ENCODE assay signal across 8 cellular contexts in genomic region chr7:22855049-22855392, GRCh38. TPM values are rescaled to one million over a fixed set of nuclear protein-coding genes. Genes with fewer than 3 reads are reported as not detected.
DNase-seq lines count a peak whose midpoint lies in the region; ATAC-seq and TF ChIP-seq lines count a peak whose summit lies in the region.

No MANE protein-coding gene starts in this region.

- H3K4me1 ChIP-seq in BLaER1 = peaks cover 30% of the 10 kb centered on the region
- peaks cover 43 to 61% of the 10 kb centered on the region in 2 experiments for H3K4me1 ChIP-seq in HCT116 (ENCODE audit: control insufficient read depth in 1 of 2, insufficient read depth in 2 of 2, low read length in 2 of 2)
- H3K4me1 ChIP-seq in adipocyte (ENCODE audit: control insufficient read depth, insufficient read depth, low read length) = peaks cover 44% of the 10 kb centered on the region
- peaks cover 6% of the 10 kb centered on the region for H3K4me1 ChIP-seq in mesenchymal stem cell (ENCODE audit: control insufficient read depth, insufficient read depth, low read depth, low read length)

- H3K23ac ChIP-seq in mesenchymal stem cell (ENCODE audit: low read length in 2 of 2) = no peak overlapping the region

- H3K9ac ChIP-seq in BLaER1 (peak overlapping the region; percentile 92), HCT116 (ENCODE audit: low read length) (peak overlapping the region; percentile 99), adipocyte (ENCODE audit: low read length) (peak overlapping the region; percentile 95), mesenchymal stem cell (ENCODE audit: low read length) (peak overlapping the region; percentile 99)

- H3K27ac ChIP-seq in BLaER1 (peak overlapping the region; percentile 97), HCT116 (ENCODE audit: low read depth, low read length) (peak overlapping the region; percentile 97), mesenchymal stem cell (ENCODE audit: low read length, poor library complexity, severe bottlenecking) (peak overlapping the region; percentile 29)

- H2BK120ac ChIP-seq in mesenchymal stem cell (ENCODE audit: low read depth, low read length) = peak overlapping the region; percentile 86

- H3K9me3 ChIP-seq in BLaER1 (no peaks in the 10 kb centered on the region), HCT116 (ENCODE audit: control insufficient read depth in 1 of 2, insufficient read depth in 1 of 2, low read depth in 1 of 2, low read length in 2 of 2) (no peaks in the 10 kb centered on the region), adipocyte (ENCODE audit: control insufficient read depth, low read length) (no peaks in the 10 kb centered on the region), mesenchymal stem cell (ENCODE audit: control insufficient read depth, low read length) (no peaks in the 10 kb centered on the region)

- H2BK5ac ChIP-seq in mesenchymal stem cell (ENCODE audit: low read depth, low read length, poor library complexity, severe bottlenecking) = no peak overlapping the region

- no peak for TF ChIP-seq CTCF in HCT116 (IDR thresholded peaks at IDR 0.05 in 2 of 3, conservative IDR thresholded peaks at IDR 0.05 in 1 of 3; ENCODE audit: borderline replicate concordance in 1 of 3, insufficient read depth in 1 of 3, low read depth in 2 of 3, low read length in 2 of 3)
- TF ChIP-seq CTCF in GM20000 (IDR thresholded peaks at IDR 0.05; ENCODE audit: extremely low read depth, missing control alignments) = no peak

- H3K4me3 ChIP-seq in BLaER1 (peak overlapping the region; percentile 88), HCT116 (replicated peaks in 1 of 2; ENCODE audit: low read depth in 1 of 2, low read length in 2 of 2) (peak overlapping the region; percentile 62 to 89), adipocyte (ENCODE audit: low read length) (peak overlapping the region; percentile 86), mesenchymal stem cell (ENCODE audit: insufficient read depth in 1 of 2, low read depth in 1 of 2, low read length in 2 of 2) (peak overlapping the region; percentile 63 to 88)

- H2AK5ac ChIP-seq in mesenchymal stem cell (ENCODE audit: low read length, severe bottlenecking) = peak overlapping the region; percentile 36

- peak overlapping the region; percentile 84 to 96 for H3K18ac ChIP-seq in mesenchymal stem cell (ENCODE audit: low read depth in 1 of 2, low read length in 2 of 2)

- CTCF ChIA-PET in HCT116 (lab: Charles Lee) = interaction anchor here (1.0 to 1.6 kb wide), 2 partner anchors 124 to 200 kb away, joined by 3 to 6 read pairs; no protein-coding TSS in a partner anchor

- H3K79me1 ChIP-seq in mesenchymal stem cell (replicated peaks; ENCODE audit: low read length, poor library complexity, severe bottlenecking) = no peaks in the 10 kb centered on the region

- H3K4ac ChIP-seq in mesenchymal stem cell (ENCODE audit: low read depth in 1 of 2, low read length in 2 of 2) = peak overlapping the region; percentile 32 to 89

- POLR2A ChIA-PET in HCT116 (lab: Charles Lee) = interaction anchor here (2.8 kb wide), 1 partner anchor 34 kb away, joined by 8 read pairs; no protein-coding TSS in a partner anchor

- 19% methylated on average over 7 of the region's 9 CpGs for whole genome bisulfite sequencing in mesenchymal stem cell

- peak overlapping the region in 1 of 2 experiments; percentile 35 for H3K14ac ChIP-seq in mesenchymal stem cell (ENCODE audit: low read length in 2 of 2)

- H2BK15ac ChIP-seq in mesenchymal stem cell (ENCODE audit: low read depth, poor library complexity, severe bottlenecking) = peak overlapping the region; percentile 73

- no peak for TF ChIP-seq POLR2A in HCT116 (IDR thresholded peaks at IDR 0.05; ENCODE audit: borderline replicate concordance, extremely low read depth, insufficient read depth, insufficient read length)

- RAD21 ChIA-PET in HCT116 (lab: Charles Lee; ENCODE audit: low non-redundant PET in 1 of 2, low total read pairs in 2 of 2, uncharacterized antibody in 2 of 2, unreplicated experiment in 2 of 2) = no interaction called here

- H4K8ac ChIP-seq in mesenchymal stem cell (ENCODE audit: low read length) = peak overlapping the region; percentile 93

- H4K91ac ChIP-seq in mesenchymal stem cell (ENCODE audit: low read length) = peak overlapping the region; percentile 11

- H3K9me2 ChIP-seq in HCT116 (ENCODE audit: insufficient read depth) = no peaks in the 10 kb centered on the region

- DNase-seq in HCT116 (ENCODE audit: low read depth, low spot score) (no peak), adipocyte (ENCODE audit: low read depth) (no peak), mesenchymal stem cell (no peak), middle frontal gyrus (ENCODE audit: extremely low spot score, low spot score) (no peak), dedifferentiated amniotic fluid mesenchymal stem cell (ENCODE audit: extremely low spot score) (no peak), NCI-H345 treated with DMSO at 0.1 percent for 48 hours (lab: John Stamatoyannopoulos, UW; ENCODE audit: unreplicated experiment) (no peak), GM20000 (ENCODE audit: low spot score) (no peak)

- H2AFZ ChIP-seq in HCT116 (ENCODE audit: low read depth, low read length, poor library complexity, severe bottlenecking) = no peak overlapping the region
- H2AFZ ChIP-seq in mesenchymal stem cell (ENCODE audit: low read depth, low read length) = peak overlapping the region; percentile 36

- peaks cover 39% of the 10 kb centered on the region for H3K36me3 ChIP-seq in BLaER1
- peaks cover 0 to 21% of the 10 kb centered on the region in 2 experiments; a peak in 1 of 4 replicates for H3K36me3 ChIP-seq in HCT116 (ENCODE audit: control insufficient read depth in 1 of 2, insufficient read depth in 2 of 2, low read length in 2 of 2)
- H3K36me3 ChIP-seq in adipocyte (ENCODE audit: control insufficient read depth, insufficient read depth, low read length, severe bottlenecking) = peaks cover 7% of the 10 kb centered on the region
- H3K36me3 ChIP-seq in mesenchymal stem cell (ENCODE audit: control insufficient read depth in 1 of 2, insufficient read depth in 2 of 2, low read depth in 1 of 2, low read length in 2 of 2) = peaks cover 6 to 21% of the 10 kb centered on the region in 2 experiments

- TSS peak; percentile 46 for BruUV-seq in HCT116 (replicated peaks; lab: Mats Ljungman, UMichigan)

- no peaks in the 10 kb centered on the region for H4K20me1 ChIP-seq in BLaER1
- H4K20me1 ChIP-seq in HCT116 (ENCODE audit: insufficient read depth) = no peaks in the 10 kb centered on the region

- H3K27me3 ChIP-seq in BLaER1 (no peaks in the 10 kb centered on the region), HCT116 (ENCODE audit: insufficient read depth, low read length) (no peaks in the 10 kb centered on the region), adipocyte (replicated peaks; ENCODE audit: control insufficient read depth, insufficient read depth, low read length) (no peaks in the 10 kb centered on the region), mesenchymal stem cell (ENCODE audit: control insufficient read depth in 1 of 2, insufficient read depth in 1 of 2, low read length in 2 of 2) (no peaks in the 10 kb centered on the region)

- H3K79me2 ChIP-seq in HCT116 (ENCODE audit: insufficient read depth, low read length) = peaks cover 29% of the 10 kb centered on the region

- intact Hi-C loops in HCT116 (cut with micrococcal nuclease) = loop anchor here (2.0 to 10.0 kb wide), 2 partner anchors 200 to 300 kb away; no protein-coding TSS in a partner anchor

- no peak for TF ChIP-seq RAD21 in HCT116 (IDR thresholded peaks at IDR 0.05; ENCODE audit: low read depth)

- H3K4me2 ChIP-seq in BLaER1 (peak overlapping the region; percentile 82), HCT116 (ENCODE audit: low read length) (peak overlapping the region; percentile 88), mesenchymal stem cell (ENCODE audit: low read length, poor library complexity, severe bottlenecking) (peak overlapping the region; percentile 68)

- peak overlapping the region in 1 of 2 experiments; percentile 40 for H2BK12ac ChIP-seq in mesenchymal stem cell (ENCODE audit: low read length in 2 of 2)

- no peak for ATAC-seq in HCT116

TF ChIP-seq in HCT116, 20 proteins besides CTCF, POLR2A, EP300 and RAD21:
- TF ChIP-seq SRF (IDR thresholded peaks at IDR 0.05; ENCODE audit: low read depth) (no peak), EGR1 (IDR thresholded peaks at IDR 0.05; ENCODE audit: low read depth) (0 out of 2 replicates have a peak, but pooled peaks have one; percentile 5), ZNF274 (IDR thresholded peaks at IDR 0.05; ENCODE audit: low read depth, low read length) (no peak), REST (IDR thresholded peaks at IDR 0.05; ENCODE audit: low read depth) (no peak), ELF1 (IDR thresholded peaks at IDR 0.05; ENCODE audit: borderline replicate concordance, low read depth) (no peak)

RNA-seq across cellular contexts. Expression of gene TOMM7, which starts 32.4 kb away (rescaled TPM):
- 325 TPM for total RNA-seq in HCT116 (2021; ENCODE audit: unreplicated experiment)
- polyA plus RNA-seq in HCT116 (2012) = 640 and 848 TPM in 2 replicates
- 442 TPM for polyA plus RNA-seq in mesenchymal stem cell (2013, experiment 1 of 2)
- polyA plus RNA-seq in mesenchymal stem cell (2013, experiment 2 of 2) = 440 TPM

Comparison
In these comparisons a context has a peak if more than half of its experiments do, and no peak if none do; other contexts are left out.
1. H3K27ac ChIP-seq: peak in every context shown above with its lines; median percentile 97 in BLaER1; 97 in HCT116; 29 in mesenchymal stem cell.